In genomic region chrX:103248553-103248952, GRCh38 we compare ENCODE assay signal across 1 cellular context.
TF ChIP-seq lines count a peak whose summit lies in the region.

No MANE protein-coding gene starts in this region.

TF ChIP-seq in GM12878, 131 proteins besides CTCF, POLR2A, EP300 and RAD21 (continued from another document):
- no peak for TF ChIP-seq SKIL (IDR thresholded peaks at IDR 0.05; ENCODE audit: low read depth, poor library complexity, severe bottlenecking)
- no peak for TF ChIP-seq CEBPZ (IDR thresholded peaks at IDR 0.05; ENCODE audit: low read depth, low read length)
- TF ChIP-seq HCFC1 (IDR thresholded peaks at IDR 0.05; ENCODE audit: low read length), result no peak
- no peak for TF ChIP-seq MTA3 (IDR thresholded peaks at IDR 0.05; ENCODE audit: borderline replicate concordance, low read length)
- no peak for TF ChIP-seq SUPT20H (IDR thresholded peaks at IDR 0.05; ENCODE audit: borderline replicate concordance, control insufficient read depth, low read depth, low read length)
- TF ChIP-seq MTA2 (IDR thresholded peaks at IDR 0.05; ENCODE audit: low read depth), result no peak
- TF ChIP-seq SUZ12 (IDR thresholded peaks at IDR 0.05; ENCODE audit: unreplicated experiment), result no peak
- TF ChIP-seq EED (IDR thresholded peaks at IDR 0.05; ENCODE audit: low read depth), result no peak
- no peak for TF ChIP-seq CHD4 (IDR thresholded peaks at IDR 0.05)
- TF ChIP-seq SP1 (IDR thresholded peaks at IDR 0.05; ENCODE audit: low read depth, low read length), result no peak
- no peak for TF ChIP-seq REST (IDR thresholded peaks at IDR 0.05; ENCODE audit: low read depth, low read length)
